ENCODE assay signal across 8 cellular contexts in the genomic region with DNA sequence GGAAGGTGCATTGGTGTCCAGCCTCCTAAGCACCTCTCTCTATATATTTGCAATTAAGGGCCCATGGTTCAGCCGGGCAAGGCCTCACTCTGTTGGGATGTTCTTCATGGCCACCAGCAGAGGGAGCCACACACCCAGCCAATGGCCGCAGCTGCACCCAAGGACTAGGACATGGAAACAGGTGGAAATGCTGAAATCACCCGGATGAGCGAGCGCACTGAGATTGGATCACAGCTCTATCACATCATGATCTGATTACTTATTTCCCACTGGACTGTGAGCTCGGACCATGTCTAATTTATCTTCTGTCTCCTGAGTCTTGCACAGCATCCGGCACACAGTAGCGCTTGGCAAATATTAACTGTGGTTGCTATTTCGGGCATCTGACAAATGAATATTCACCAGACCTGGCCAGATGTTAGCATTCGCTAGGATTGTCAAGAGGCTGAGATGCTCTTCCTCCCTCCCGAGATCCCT. TPM values are rescaled to one million over a fixed set of nuclear protein-coding genes. Genes with fewer than 3 reads are reported as not detected.
DNase-seq lines count a peak whose midpoint lies in the region; ATAC-seq and TF ChIP-seq lines count a peak whose summit lies in the region.

No MANE protein-coding gene starts in this region.

- H3K4me3 ChIP-seq in ovary, result no peak overlapping the region
- H3K4me3 ChIP-seq in thyroid gland (replicated peaks in 1 of 3), result no peak overlapping the region

- TF ChIP-seq CTCF in ovary (IDR thresholded peaks at IDR 0.05) (peak; percentile 75 to 87 (median 82)), thyroid gland (IDR thresholded peaks at IDR 0.05) (peak; percentile 63 to 97 (median 92))

- intact Hi-C loops in activated naive CD4-positive, alpha-beta T cell treated with anti-CD3 and anti-CD28 coated beads for 36 hours (cut with micrococcal nuclease), result loop anchor here (1.0 to 5.0 kb wide), 7 partner anchors 40 to 628 kb away; no protein-coding TSS in a partner anchor
- intact Hi-C loops in ovary (cut with DNase I), result loop anchor here (2.0 to 10.0 kb wide), 4 partner anchors 194 to 624 kb away; no protein-coding TSS in a partner anchor
- intact Hi-C loops in thyroid gland (cut with DNase I), result loop anchor here (5.0 kb wide), 1 partner anchor 191 kb away; no protein-coding TSS in a partner anchor

- no peaks in the 10 kb centered on the region for H3K36me3 Mint-ChIP-seq in activated naive CD4-positive, alpha-beta T cell treated with anti-CD3 and anti-CD28 coated beads for 36 hours (ENCODE audit: low read depth)

- H3K27me3 ChIP-seq in ovary (no peaks in the 10 kb centered on the region), thyroid gland (no peaks in the 10 kb centered on the region)

- H3K27me3 Mint-ChIP-seq in activated naive CD4-positive, alpha-beta T cell treated with anti-CD3 and anti-CD28 coated beads for 36 hours (ENCODE audit: low read depth), result no peaks in the 10 kb centered on the region

- CTCF ChIA-PET in activated naive CD4-positive, alpha-beta T cell treated with anti-CD3 and anti-CD28 coated beads for 36 hours (lab: Charles Lee), result interaction anchor here (0.6 to 3.8 kb wide), 49 partner anchors 8 to 636 kb away, joined by 3 to 35 read pairs (median 3); a partner anchor contains a TSS

- no peak overlapping the region for H3K4me3 Mint-ChIP-seq in activated naive CD4-positive, alpha-beta T cell treated with anti-CD3 and anti-CD28 coated beads for 36 hours

- peak; percentile 98 for ATAC-seq in SK-N-SH treated with all-trans-retinoic acid at 6 μM for 48 hours

- no peaks in the 10 kb centered on the region for H3K4me1 Mint-ChIP-seq in activated naive CD4-positive, alpha-beta T cell treated with anti-CD3 and anti-CD28 coated beads for 36 hours (ENCODE audit: low read depth)

- TF ChIP-seq EP300 in ovary (IDR thresholded peaks at IDR 0.05), result no peak

- H3K27ac ChIP-seq in ovary, result no peak overlapping the region
- no peak overlapping the region for H3K27ac ChIP-seq in thyroid gland

- H3K9me3 ChIP-seq in ovary, result no peaks in the 10 kb centered on the region
- no peaks in the 10 kb centered on the region for H3K9me3 ChIP-seq in thyroid gland

- DNase-seq in ACHN (peak; percentile 96), GM19240 (ENCODE audit: insufficient read length, low spot score) (peak; percentile 77), NCI-H1092 treated with DMSO at 0.1 percent for 48 hours (lab: John Stamatoyannopoulos, UW) (peak; percentile 71), globus pallidus (ENCODE audit: low spot score) (peak; percentile 91), ovary (peak; percentile 64 to 84 (median 81)), thyroid gland (peak; percentile 71 to 72)
- DNase-seq in activated naive CD4-positive, alpha-beta T cell treated with anti-CD3 and anti-CD28 coated beads for 36 hours, result peak; percentile 80

- in situ Hi-C loops in ACHN (cut with HindIII; ENCODE audit: low pct_ligation_motif_present, low pct_unique_long_range_greater_than_20kb, low sequenced_read_pairs), result no loop called here

- H3K36me3 ChIP-seq in ovary (no peaks in the 10 kb centered on the region), thyroid gland (no peaks in the 10 kb centered on the region)

- no peaks in the 10 kb centered on the region for H3K9me3 Mint-ChIP-seq in activated naive CD4-positive, alpha-beta T cell treated with anti-CD3 and anti-CD28 coated beads for 36 hours

- WGBS in ovary, 3 donors, result 37 to 39% (median 38%) methylated on average over 11 of the region's 11 CpGs
- 35 to 44% methylated on average over 11 of the region's 11 CpGs for WGBS in thyroid gland, 2 donors

- TF ChIP-seq POLR2A in ovary (IDR thresholded peaks at IDR 0.05) (no peak), thyroid gland (IDR thresholded peaks at IDR 0.05) (no peak)

- H3K4me1 ChIP-seq in ovary (ENCODE audit: insufficient read depth) (no peaks in the 10 kb centered on the region), thyroid gland (peaks cover 0 to 5% of the 10 kb centered on the region in 2 donors)

- no peak overlapping the region for H3K27ac Mint-ChIP-seq in activated naive CD4-positive, alpha-beta T cell treated with anti-CD3 and anti-CD28 coated beads for 36 hours

TF ChIP-seq in SK-N-SH treated with all-trans-retinoic acid at 6 μM for 48 hours, 23 proteins besides CTCF, POLR2A, EP300 and RAD21:
- TF ChIP-seq TOX (CRISPR knock-in tag; IDR thresholded peaks at IDR 0.05; ENCODE audit: borderline replicate concordance) (no peak), SNAI2 (CRISPR knock-in tag; IDR thresholded peaks at IDR 0.05) (peak; percentile 99), ZNF565 (CRISPR knock-in tag; conservative IDR thresholded peaks at IDR 0.05; ENCODE audit: low read depth) (no peak), ESRRG (CRISPR knock-in tag; IDR thresholded peaks at IDR 0.05) (peak; percentile 52; the same call in 1 of the 2 replicates), TCF4 (CRISPR knock-in tag; IDR thresholded peaks at IDR 0.05; ENCODE audit: borderline replicate concordance) (peak; percentile 46; the same call in 1 of the 2 replicates)
- TF ChIP-seq, protein P1, sequence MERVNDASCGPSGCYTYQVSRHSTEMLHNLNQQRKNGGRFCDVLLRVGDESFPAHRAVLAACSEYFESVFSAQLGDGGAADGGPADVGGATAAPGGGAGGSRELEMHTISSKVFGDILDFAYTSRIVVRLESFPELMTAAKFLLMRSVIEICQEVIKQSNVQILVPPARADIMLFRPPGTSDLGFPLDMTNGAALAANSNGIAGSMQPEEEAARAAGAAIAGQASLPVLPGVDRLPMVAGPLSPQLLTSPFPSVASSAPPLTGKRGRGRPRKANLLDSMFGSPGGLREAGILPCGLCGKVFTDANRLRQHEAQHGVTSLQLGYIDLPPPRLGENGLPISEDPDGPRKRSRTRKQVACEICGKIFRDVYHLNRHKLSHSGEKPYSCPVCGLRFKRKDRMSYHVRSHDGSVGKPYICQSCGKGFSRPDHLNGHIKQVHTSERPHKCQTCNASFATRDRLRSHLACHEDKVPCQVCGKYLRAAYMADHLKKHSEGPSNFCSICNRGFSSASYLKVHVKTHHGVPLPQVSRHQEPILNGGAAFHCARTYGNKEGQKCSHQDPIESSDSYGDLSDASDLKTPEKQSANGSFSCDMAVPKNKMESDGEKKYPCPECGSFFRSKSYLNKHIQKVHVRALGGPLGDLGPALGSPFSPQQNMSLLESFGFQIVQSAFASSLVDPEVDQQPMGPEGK (CRISPR knock-in tag; IDR thresholded peaks at IDR 0.05; ENCODE audit: borderline replicate concordance), result no peak
TF ChIP-seq in SK-N-SH treated with all-trans-retinoic acid at 6 μM for 48 hours: peak in this region for 3.

RNA-seq across cellular contexts. Expression of a gene that starts 31.2 kb away (rescaled TPM):
- 1 to 10 TPM; 3.0 to 3.4 TPM for total RNA-seq in activated naive CD4-positive, alpha-beta T cell treated with anti-CD3 and anti-CD28 coated beads for 36 hours
- total RNA-seq in ovary (10 to 100 TPM in 2 of 7 donors, 1 to 10 TPM in 5; 5.1 to 16.0 (median 8.1) TPM), thyroid gland (10 to 100 TPM in 3 of 4 donors, 1 to 10 TPM in 1; 9.9 to 13.8 (median 11.7) TPM)
- 1 to 10 TPM; 7.8 to 9.0 TPM for polyA plus RNA-seq in ovary
